In the genomic region with DNA sequence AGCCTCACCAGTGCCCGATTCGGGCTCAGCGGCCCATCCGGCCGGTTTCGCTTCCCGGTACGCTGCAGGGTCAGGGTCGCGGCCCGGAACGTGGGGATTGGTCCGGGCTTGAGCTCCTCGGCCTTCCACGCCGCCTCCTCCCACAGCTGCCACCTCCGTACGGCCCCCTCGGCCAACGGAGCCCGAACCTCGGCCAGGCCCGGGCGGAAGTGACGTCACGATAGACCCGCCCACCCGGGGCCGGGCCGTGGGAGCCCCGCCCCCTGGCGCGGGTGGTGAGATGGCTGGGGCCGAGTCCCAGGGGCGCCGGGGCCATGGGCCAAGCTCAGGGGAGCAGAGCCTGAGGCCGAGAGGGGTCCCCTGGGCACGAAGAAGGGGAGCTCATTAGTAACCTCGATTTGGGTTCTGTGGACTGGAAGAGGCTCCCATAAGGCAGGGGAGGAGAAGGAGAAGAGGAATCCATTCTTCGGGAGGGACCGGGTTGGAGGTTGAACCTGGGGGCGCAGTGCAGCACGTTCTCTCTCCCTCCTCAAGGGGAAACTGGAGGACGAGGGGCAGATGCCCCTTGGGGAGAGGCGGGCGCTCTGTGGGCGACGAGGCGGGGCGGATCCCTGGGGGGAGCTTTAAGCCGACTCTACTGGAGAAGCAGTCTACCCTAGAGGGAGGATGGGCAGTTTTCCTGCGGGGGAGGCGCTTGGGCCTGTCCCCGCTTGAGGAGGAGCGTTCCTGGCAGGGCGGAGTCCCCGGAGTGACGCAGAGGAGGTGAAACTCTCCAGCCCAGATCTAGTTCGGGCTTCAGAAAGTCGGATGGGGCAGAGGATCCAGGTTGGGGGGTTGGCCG, we compare ENCODE assay signal across 8 cellular contexts. TPM values are rescaled to one million over a fixed set of nuclear protein-coding genes. Genes with fewer than 3 reads are reported as not detected.
DNase-seq lines count a peak whose midpoint lies in the region; ATAC-seq and TF ChIP-seq lines count a peak whose summit lies in the region.

A gene with protein sequence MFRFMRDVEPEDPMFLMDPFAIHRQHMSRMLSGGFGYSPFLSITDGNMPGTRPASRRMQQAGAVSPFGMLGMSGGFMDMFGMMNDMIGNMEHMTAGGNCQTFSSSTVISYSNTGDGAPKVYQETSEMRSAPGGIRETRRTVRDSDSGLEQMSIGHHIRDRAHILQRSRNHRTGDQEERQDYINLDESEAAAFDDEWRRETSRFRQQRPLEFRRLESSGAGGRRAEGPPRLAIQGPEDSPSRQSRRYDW (minus strand): TSS at position 211 of the 841 bp plus-strand sequence. CDS start 807 bp downstream, outside the sequence.

- H3K4me3 ChIP-seq in right atrium auricular region: peak within 1 kb of the TSS; percentile 80 to 94
- H3K4me3 ChIP-seq in uterus: peak within 1 kb of the TSS; percentile 82 to 84

- H3K36me3 ChIP-seq in right atrium auricular region: peaks cover 35% of the 10 kb centered on the region
- no peaks in the 10 kb centered on the region for H3K36me3 ChIP-seq in uterus

- ATAC-seq in GM18499 (IDR thresholded peaks at IDR 0.05; ENCODE audit: insufficient read depth, unreplicated experiment): peak; percentile 94
- peak; percentile 89 for ATAC-seq in HG02943 (IDR thresholded peaks at IDR 0.05; ENCODE audit: low read depth, unreplicated experiment)

- intact Hi-C loops in T-helper 2 cell treated with Interferon-gamma antibody and Interleukin-4, amounts not matched to agents 100 ng/mL and 5 ng/mL, for 36 hours (cut with micrococcal nuclease): loop anchor here (1.0 to 5.0 kb wide), 10 partner anchors 11 to 146 kb away; partner anchors contain the start of genes CD4, CDCA3, CHD4 and COPS7A
- intact Hi-C loops in uterus (cut with DNase I; ENCODE audit: low total_unique reads): loop anchor here (10.0 kb wide), 1 partner anchor 72 kb away; the partner anchor contains the start of genes GPR162 and P3H3

- H3K9me3 ChIP-seq in right atrium auricular region (no peaks in the 10 kb centered on the region), uterus (no peaks in the 10 kb centered on the region)

- TF ChIP-seq POLR2A in uterus (IDR thresholded peaks at IDR 0.05): peak; percentile 98 to 99

- peak; percentile 83 for DNase-seq in NCI-H187 treated with DMSO at 0.1 percent for 48 hours (lab: John Stamatoyannopoulos, UW)
- peak; percentile 67 to 99 (median 95) for DNase-seq in anterior cingulate cortex (lab: John Stamatoyannopoulos, UW)
- peak; percentile 99 for DNase-seq in right atrium auricular region (ENCODE audit: low spot score)
- peak; percentile 96 for DNase-seq in pulmonary artery endothelial cell (ENCODE audit: low read depth, low spot score)
- peak; percentile 99 for DNase-seq in uterus

- H3K27ac ChIP-seq in right atrium auricular region (peak within 1 kb of the TSS; percentile 98 to 99), uterus (peak within 1 kb of the TSS; percentile 97 to 100)

- no peak for TF ChIP-seq CTCF in right atrium auricular region (IDR thresholded peaks at IDR 0.05)
- TF ChIP-seq CTCF in uterus (IDR thresholded peaks at IDR 0.05): peak in 3 of 4 experiments; percentile 34 to 95 (median 91)

- H3K4me1 ChIP-seq in right atrium auricular region (peaks cover 0 to 21% of the 10 kb centered on the region in 2 donors), uterus (peaks cover 4 to 7% of the 10 kb centered on the region in 2 donors)

- no peaks in the 10 kb centered on the region for H3K27me3 ChIP-seq in right atrium auricular region
- no peaks in the 10 kb centered on the region for H3K27me3 ChIP-seq in uterus

RNA-seq across cellular contexts. Expression of the gene that starts here (rescaled TPM):
- 92.7 and 94.4 TPM in 2 replicates for total RNA-seq in T-helper 2 cell treated with Interferon-gamma antibody and Interleukin-4, amounts not matched to agents 100 ng/mL and 5 ng/mL, for 36 hours
- total RNA-seq in right atrium auricular region (100 to 1,000 TPM; 121 to 138 TPM), pulmonary artery endothelial cell (56.9 and 94.9 TPM in 2 replicates), uterus (100 to 1,000 TPM; 124 to 408 (median 147) TPM)

Comparison
In these comparisons a context has a peak if more than half of its experiments do, and no peak if none do; other contexts are left out.
1. Peak in every context shown above with its lines: DNase-seq, ATAC-seq, H3K4me3 ChIP-seq and H3K27ac ChIP-seq.
2. CTCF ChIP-seq: peak in uterus (3 of 4); none in right atrium auricular region (0 of 2).